ENCODE assay signal across 11 cellular contexts in the genomic region with DNA sequence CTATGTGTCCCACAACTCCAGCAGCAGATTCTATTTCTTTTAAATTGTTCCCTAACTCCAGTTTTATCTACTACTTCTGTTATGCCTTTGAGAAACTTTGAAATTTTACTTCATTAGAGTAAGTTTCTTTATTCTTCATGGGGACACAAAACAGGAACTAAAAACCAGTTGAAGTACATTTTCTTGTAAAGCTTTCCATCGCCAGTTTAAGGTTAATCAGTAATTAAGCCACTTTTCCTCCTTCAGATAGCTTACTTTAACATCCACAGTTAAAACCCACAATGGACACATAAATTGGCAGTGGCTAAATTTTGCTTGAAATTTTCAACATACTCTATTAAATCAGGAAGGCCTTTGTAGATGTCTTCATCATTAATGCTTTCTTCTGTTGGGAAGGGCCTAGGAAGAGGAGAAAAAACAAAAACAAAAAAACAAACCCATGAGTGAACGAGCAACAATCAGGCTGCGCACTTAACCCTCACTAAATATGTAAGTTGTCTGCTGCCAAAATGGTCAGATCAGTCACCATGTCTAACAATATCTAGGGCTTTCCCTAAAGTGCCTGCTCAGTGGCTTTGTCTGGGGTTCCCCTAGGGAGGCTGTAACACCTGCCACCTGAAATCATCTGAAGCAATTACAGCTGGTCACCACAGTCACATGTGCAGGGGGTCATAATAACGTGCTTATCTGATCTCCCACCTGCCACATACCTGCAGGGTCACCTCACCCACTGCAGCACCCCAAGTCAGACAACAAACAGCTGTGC.
DNase-seq lines count a peak whose midpoint lies in the region; ATAC-seq lines count a peak whose summit lies in the region.
"Had no signal": no experiment of that assay in that cellular context is flagged by ENCODE, and none has a peak within 500 bp of the region (broad histone marks: within the 10 kb centered on the region; RNA-seq: fewer than 3 reads in every experiment).

No MANE protein-coding gene starts in this region.

- peak; percentile 71 for DNase-seq in DMS153 (lab: John Stamatoyannopoulos, UW)
- DNase-seq in GM19238 (ENCODE audit: insufficient read length, low spot score): peak; percentile 17
- peak; percentile 78 for DNase-seq in NCI-H146 treated with DMSO at 0.1 percent for 48 hours (lab: John Stamatoyannopoulos, UW; ENCODE audit: unreplicated experiment)
- DNase-seq in NCI-H510A (lab: John Stamatoyannopoulos, UW): no peak
- no peak for DNase-seq in central memory CD4-positive, alpha-beta T cell
- DNase-seq in NCI-H526 (lab: John Stamatoyannopoulos, UW): no peak
- DNase-seq in DMS 273 treated with DMSO at 0.1 percent for 48 hours (lab: John Stamatoyannopoulos, UW): no peak
- DNase-seq: C1 segment of cervical spinal cord, retina, T-helper 2 cell had no signal

- peak; percentile 91 for ATAC-seq in HG02970 (IDR thresholded peaks at IDR 0.05; ENCODE audit: low FRiP score, unreplicated experiment)

Comparison
In these comparisons a context has a peak if more than half of its experiments do, and no peak if none do; other contexts are left out.
1. DNase-seq: peak in DMS153 (single experiment), GM19238 (single experiment) and NCI-H146 treated with DMSO at 0.1 percent for 48 hours (single experiment); none in NCI-H510A (single experiment), central memory CD4-positive, alpha-beta T cell (single experiment), NCI-H526 (0 of 2) and DMS 273 treated with DMSO at 0.1 percent for 48 hours (single experiment).